ENCODE assay signal across 6 cellular contexts in the genomic region with DNA sequence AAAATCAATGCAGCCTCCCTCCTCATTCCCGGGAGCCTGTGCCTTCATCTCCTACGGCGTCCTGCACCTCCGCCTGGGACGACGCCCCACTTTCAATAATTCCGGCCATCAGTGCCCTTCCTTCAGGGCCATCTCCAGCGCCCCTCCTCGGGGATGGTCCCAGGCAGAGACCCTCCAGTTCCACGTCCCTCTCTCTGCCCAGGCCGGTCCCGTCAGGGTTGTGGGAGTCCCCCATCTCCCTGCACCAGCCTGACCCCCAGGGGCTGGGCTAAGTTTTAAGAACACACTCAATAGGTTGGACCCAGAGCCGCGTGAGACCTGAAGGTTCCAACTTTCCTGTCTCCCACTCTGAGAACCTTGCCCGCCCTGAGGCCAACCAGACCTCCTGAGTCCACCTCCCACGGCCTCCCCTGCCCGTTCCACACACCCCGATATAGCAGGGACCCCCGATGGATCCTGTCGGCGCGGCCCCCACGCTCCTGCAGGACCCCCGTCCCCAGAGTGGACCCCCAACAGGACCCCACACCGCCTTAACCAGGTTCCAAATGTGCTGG. TPM values are rescaled to one million over a fixed set of nuclear protein-coding genes. Genes with fewer than 3 reads are reported as not detected.
A peak's percentile ranks its signal among the peaks of the same experiment; 100 is the strongest.
DNase-seq lines count a peak whose midpoint lies in the region; ATAC-seq and TF ChIP-seq lines count a peak whose summit lies in the region.

No MANE protein-coding gene starts in this region.

- H3K36me3 ChIP-seq in DND-41 (ENCODE audit: insufficient read depth, low read length) = peaks cover 4% of the 10 kb centered on the region

- peak overlapping the region; percentile 95 for H2AFZ ChIP-seq in DND-41 (ENCODE audit: low read depth, low read length)

- H3K4me3 ChIP-seq in DND-41 (ENCODE audit: low read depth in 1 of 2, low read length in 2 of 2) = peak overlapping the region; percentile 70 to 88
- peak overlapping the region; percentile 66 for H3K4me3 ChIP-seq in lower leg skin (ENCODE audit: low read depth, poor library complexity, severe bottlenecking)

- H3K36me3 Mint-ChIP-seq in activated CD4-positive, alpha-beta memory T cell treated with anti-CD3 and anti-CD28 coated beads, Interleukin-2, amount 10 ng/mL, durations not matched to agents 7 days and 5 days (ENCODE audit: low read depth) = no peaks in the 10 kb centered on the region

- TF ChIP-seq CTCF in DND-41 (IDR thresholded peaks at IDR 0.05; ENCODE audit: borderline replicate concordance, extremely low read depth, low read length, poor library complexity, severe bottlenecking) = no peak
- TF ChIP-seq CTCF in lower leg skin (IDR thresholded peaks at IDR 0.05) = no peak
- TF ChIP-seq CTCF in GM10248 (IDR thresholded peaks at IDR 0.05; ENCODE audit: control extremely low read depth, extremely low read depth, low read depth, missing control alignments) = no peak

- peak overlapping the region; percentile 86 for H3K4me2 ChIP-seq in DND-41 (ENCODE audit: insufficient read depth, low read length)

- H3K27ac ChIP-seq in DND-41 (ENCODE audit: low read length) = peak overlapping the region; percentile 79

- POLR2A ChIA-PET in activated CD4-positive, alpha-beta memory T cell treated with anti-CD3 and anti-CD28 coated beads, Interleukin-2, amount 10 ng/mL, durations not matched to agents 7 days and 5 days (lab: Charles Lee) = no interaction called here
- POLR2A ChIA-PET in GM10248 (lab: Yijun Ruan, JAX) = interaction anchor here (0.5 kb wide), 1 partner anchor 36 kb away, joined by 4 read pairs; no protein-coding TSS in a partner anchor

- peak overlapping the region; percentile 65 for H3K27ac Mint-ChIP-seq in activated CD4-positive, alpha-beta memory T cell treated with anti-CD3 and anti-CD28 coated beads, Interleukin-2, amount 10 ng/mL, durations not matched to agents 7 days and 5 days

- no peaks in the 10 kb centered on the region for H3K27me3 Mint-ChIP-seq in activated CD4-positive, alpha-beta memory T cell treated with anti-CD3 and anti-CD28 coated beads, Interleukin-2, amount 10 ng/mL, durations not matched to agents 7 days and 5 days

- CTCF ChIA-PET in activated CD4-positive, alpha-beta memory T cell treated with anti-CD3 and anti-CD28 coated beads, Interleukin-2, amount 10 ng/mL, durations not matched to agents 7 days and 5 days (lab: Charles Lee) = no interaction called here
- CTCF ChIA-PET in GM10248 (lab: Yijun Ruan, JAX) = interaction anchor here (1.3 to 1.5 kb wide), 4 partner anchors 8 to 83 kb away, joined by 3 read pairs; no protein-coding TSS in a partner anchor

- intact Hi-C loops in lower leg skin (cut with DNase I; ENCODE audit: low total_unique reads) = no loop called here

- no peak for TF ChIP-seq POLR2A in lower leg skin (IDR thresholded peaks at IDR 0.05)

- H3K9ac ChIP-seq in DND-41 (ENCODE audit: low read depth, low read length) = peak overlapping the region; percentile 85

- H3K4me1 ChIP-seq in DND-41 (ENCODE audit: insufficient read depth, low read length) = peaks cover 18% of the 10 kb centered on the region

- peaks cover 6% of the 10 kb centered on the region; the same call in 1 of the 2 replicates for H4K20me1 ChIP-seq in DND-41 (ENCODE audit: insufficient read depth, low read length)

- no peaks in the 10 kb centered on the region for H3K27me3 ChIP-seq in DND-41 (ENCODE audit: insufficient read depth, low read length, poor library complexity)

- ATAC-seq in DND-41 (ENCODE audit: insufficient read depth, low read depth) = no peak

- no peaks in the 10 kb centered on the region for H3K9me3 ChIP-seq in DND-41 (ENCODE audit: insufficient read depth, low read length, severe bottlenecking)

- no peaks in the 10 kb centered on the region for H3K9me3 Mint-ChIP-seq in activated CD4-positive, alpha-beta memory T cell treated with anti-CD3 and anti-CD28 coated beads, Interleukin-2, amount 10 ng/mL, durations not matched to agents 7 days and 5 days

- no peak for DNase-seq in DND-41
- no peak for DNase-seq in activated CD4-positive, alpha-beta memory T cell treated with anti-CD3 and anti-CD28 coated beads, Interleukin-2, amount 10 ng/mL, durations not matched to agents 7 days and 5 days
- no peak for DNase-seq in lower leg skin (ENCODE audit: low spot score in 2 of 2)
- DNase-seq in NCI-H2171 treated with DMSO at 0.1 percent for 48 hours (lab: John Stamatoyannopoulos, UW) = no peak
- no peak for DNase-seq in activated effector memory CD4-positive, alpha-beta T cell treated with anti-CD3 and anti-CD28 coated beads, Interleukin-2, amount 50 U/mL, for 16 hours
- no peak for DNase-seq in GM10248 (ENCODE audit: extremely low spot score)

- H3K79me2 ChIP-seq in DND-41 (ENCODE audit: insufficient read depth, low read length) = peaks cover 23% of the 10 kb centered on the region

- H3K4me3 Mint-ChIP-seq in activated CD4-positive, alpha-beta memory T cell treated with anti-CD3 and anti-CD28 coated beads, Interleukin-2, amount 10 ng/mL, durations not matched to agents 7 days and 5 days = peak overlapping the region; percentile 88

- WGBS in lower leg skin, 2 donors = 12 to 17% methylated on average over 24 of the region's 25 CpGs

- H3K4me1 Mint-ChIP-seq in activated CD4-positive, alpha-beta memory T cell treated with anti-CD3 and anti-CD28 coated beads, Interleukin-2, amount 10 ng/mL, durations not matched to agents 7 days and 5 days = peaks cover 29% of the 10 kb centered on the region

RNA-seq across cellular contexts. Expression of a gene that starts 0.6 kb away (rescaled TPM):
- 10 to 100 TPM; 18.9 TPM for total RNA-seq in activated CD4-positive, alpha-beta memory T cell treated with anti-CD3 and anti-CD28 coated beads, Interleukin-2, amount 10 ng/mL, durations not matched to agents 7 days and 5 days
- total RNA-seq in lower leg skin = 10 to 100 TPM; 25.7 to 30.1 (median 27.9) TPM

RNA-seq across cellular contexts. Expression of a gene that starts 32.4 kb away (rescaled TPM):
- total RNA-seq in activated CD4-positive, alpha-beta memory T cell treated with anti-CD3 and anti-CD28 coated beads, Interleukin-2, amount 10 ng/mL, durations not matched to agents 7 days and 5 days = 1 to 10 TPM; 1.6 to 5.4 TPM
- 1 to 10 TPM in 1 of 4 donors, under 1 TPM in 2, not detected in 1; 0.49 to 2.2 (median 0.84) TPM for total RNA-seq in lower leg skin

RNA-seq across cellular contexts. Expression of a gene that starts 54.3 kb away (rescaled TPM):
- 10 to 100 TPM; 28.5 to 29.0 TPM for total RNA-seq in activated CD4-positive, alpha-beta memory T cell treated with anti-CD3 and anti-CD28 coated beads, Interleukin-2, amount 10 ng/mL, durations not matched to agents 7 days and 5 days
- 10 to 100 TPM in 2 of 4 donors, 1 to 10 TPM in 2; 4.4 to 15.2 (median 10.9) TPM for total RNA-seq in lower leg skin

RNA-seq across cellular contexts. Expression of a gene that starts 54.4 kb away (rescaled TPM):
- 100 to 1,000 TPM; 100 to 102 TPM for total RNA-seq in activated CD4-positive, alpha-beta memory T cell treated with anti-CD3 and anti-CD28 coated beads, Interleukin-2, amount 10 ng/mL, durations not matched to agents 7 days and 5 days
- 10 to 100 TPM; 40.1 to 59.0 (median 48.8) TPM for total RNA-seq in lower leg skin
